In the genomic region with DNA sequence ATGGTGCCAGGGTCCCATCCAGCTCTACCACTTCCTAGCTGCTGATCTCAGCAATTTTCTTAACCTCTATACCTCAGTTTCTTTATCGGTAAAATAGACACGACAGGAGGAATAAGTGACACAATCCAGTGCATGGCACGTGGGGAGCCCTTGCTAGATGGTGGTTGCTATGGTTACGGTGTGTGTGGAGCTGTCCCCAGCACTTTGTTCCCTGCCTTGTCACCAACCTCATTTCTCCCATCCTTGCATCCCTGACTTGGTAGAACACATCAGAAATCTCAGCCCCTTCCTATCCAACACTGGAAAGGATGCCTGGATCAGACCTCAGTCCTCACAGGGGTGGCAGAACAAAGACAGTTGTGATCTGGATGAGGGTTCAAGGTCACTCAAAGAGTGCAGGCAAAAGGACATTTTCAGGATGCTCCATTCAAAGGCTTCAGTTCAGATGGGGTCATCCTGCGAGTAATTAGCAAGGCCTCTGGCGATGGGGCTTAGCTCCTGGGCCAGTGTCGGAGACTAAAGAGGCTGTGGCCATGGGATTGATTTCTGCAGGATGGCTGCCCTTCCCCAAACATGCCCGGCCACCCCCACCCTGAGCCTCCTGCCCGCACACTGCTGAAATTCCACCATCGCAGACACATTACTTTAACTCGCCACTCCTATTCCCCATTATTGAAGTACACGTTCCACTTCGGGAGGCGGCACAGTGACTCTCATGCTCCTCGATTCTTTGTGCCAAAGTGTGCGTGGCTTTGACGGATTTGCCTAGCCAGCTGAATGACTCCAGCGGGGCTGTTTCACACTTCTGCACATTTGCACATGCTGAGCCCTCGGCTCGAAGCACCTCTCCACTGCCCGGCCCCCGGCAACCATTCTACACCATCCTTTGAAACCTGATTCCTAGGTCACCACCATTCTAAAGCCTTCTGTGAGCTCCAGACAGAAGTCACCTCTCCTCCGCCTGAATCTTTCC, we compare ENCODE assay signal across 2 cellular contexts.
A peak's percentile ranks its signal among the peaks of the same experiment; 100 is the strongest.
TF ChIP-seq lines count a peak whose summit lies in the region.

No MANE protein-coding gene starts in this region.

TF ChIP-seq in K562, 482 proteins besides CTCF, POLR2A, EP300 and RAD21 (continued from another document and continues in another):
- TF ChIP-seq, protein P1, sequence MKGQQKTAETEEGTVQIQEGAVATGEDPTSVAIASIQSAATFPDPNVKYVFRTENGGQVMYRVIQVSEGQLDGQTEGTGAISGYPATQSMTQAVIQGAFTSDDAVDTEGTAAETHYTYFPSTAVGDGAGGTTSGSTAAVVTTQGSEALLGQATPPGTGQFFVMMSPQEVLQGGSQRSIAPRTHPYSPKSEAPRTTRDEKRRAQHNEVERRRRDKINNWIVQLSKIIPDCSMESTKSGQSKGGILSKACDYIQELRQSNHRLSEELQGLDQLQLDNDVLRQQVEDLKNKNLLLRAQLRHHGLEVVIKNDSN (CRISPR knock-in tag; IDR thresholded peaks at IDR 0.05) = peak; percentile 76
- peak; percentile 74; the same call in 1 of the 2 replicates for TF ChIP-seq BMI1 (IDR thresholded peaks at IDR 0.05; ENCODE audit: low read length)
- no peak for TF ChIP-seq ZFP1 (CRISPR knock-in tag; IDR thresholded peaks at IDR 0.05)
- TF ChIP-seq RFX1 (IDR thresholded peaks at IDR 0.05) = peak; percentile 98
- TF ChIP-seq HDAC1 (IDR thresholded peaks at IDR 0.05) = peak in 1 of 2 experiments; percentile 9; a peak in 1 of 4 replicates
- TF ChIP-seq, protein P2, sequence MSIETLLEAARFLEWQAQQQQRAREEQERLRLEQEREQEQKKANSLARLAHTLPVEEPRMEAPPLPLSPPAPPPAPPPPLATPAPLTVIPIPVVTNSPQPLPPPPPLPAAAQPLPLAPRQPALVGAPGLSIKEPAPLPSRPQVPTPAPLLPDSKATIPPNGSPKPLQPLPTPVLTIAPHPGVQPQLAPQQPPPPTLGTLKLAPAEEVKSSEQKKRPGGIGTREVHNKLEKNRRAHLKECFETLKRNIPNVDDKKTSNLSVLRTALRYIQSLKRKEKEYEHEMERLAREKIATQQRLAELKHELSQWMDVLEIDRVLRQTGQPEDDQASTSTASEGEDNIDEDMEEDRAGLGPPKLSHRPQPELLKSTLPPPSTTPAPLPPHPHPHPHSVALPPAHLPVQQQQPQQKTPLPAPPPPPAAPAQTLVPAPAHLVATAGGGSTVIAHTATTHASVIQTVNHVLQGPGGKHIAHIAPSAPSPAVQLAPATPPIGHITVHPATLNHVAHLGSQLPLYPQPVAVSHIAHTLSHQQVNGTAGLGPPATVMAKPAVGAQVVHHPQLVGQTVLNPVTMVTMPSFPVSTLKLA (conservative IDR thresholded peaks at IDR 0.05) = peak; percentile 65 to 71; a peak in 3 of 4 replicates
- TF ChIP-seq, protein P3, sequence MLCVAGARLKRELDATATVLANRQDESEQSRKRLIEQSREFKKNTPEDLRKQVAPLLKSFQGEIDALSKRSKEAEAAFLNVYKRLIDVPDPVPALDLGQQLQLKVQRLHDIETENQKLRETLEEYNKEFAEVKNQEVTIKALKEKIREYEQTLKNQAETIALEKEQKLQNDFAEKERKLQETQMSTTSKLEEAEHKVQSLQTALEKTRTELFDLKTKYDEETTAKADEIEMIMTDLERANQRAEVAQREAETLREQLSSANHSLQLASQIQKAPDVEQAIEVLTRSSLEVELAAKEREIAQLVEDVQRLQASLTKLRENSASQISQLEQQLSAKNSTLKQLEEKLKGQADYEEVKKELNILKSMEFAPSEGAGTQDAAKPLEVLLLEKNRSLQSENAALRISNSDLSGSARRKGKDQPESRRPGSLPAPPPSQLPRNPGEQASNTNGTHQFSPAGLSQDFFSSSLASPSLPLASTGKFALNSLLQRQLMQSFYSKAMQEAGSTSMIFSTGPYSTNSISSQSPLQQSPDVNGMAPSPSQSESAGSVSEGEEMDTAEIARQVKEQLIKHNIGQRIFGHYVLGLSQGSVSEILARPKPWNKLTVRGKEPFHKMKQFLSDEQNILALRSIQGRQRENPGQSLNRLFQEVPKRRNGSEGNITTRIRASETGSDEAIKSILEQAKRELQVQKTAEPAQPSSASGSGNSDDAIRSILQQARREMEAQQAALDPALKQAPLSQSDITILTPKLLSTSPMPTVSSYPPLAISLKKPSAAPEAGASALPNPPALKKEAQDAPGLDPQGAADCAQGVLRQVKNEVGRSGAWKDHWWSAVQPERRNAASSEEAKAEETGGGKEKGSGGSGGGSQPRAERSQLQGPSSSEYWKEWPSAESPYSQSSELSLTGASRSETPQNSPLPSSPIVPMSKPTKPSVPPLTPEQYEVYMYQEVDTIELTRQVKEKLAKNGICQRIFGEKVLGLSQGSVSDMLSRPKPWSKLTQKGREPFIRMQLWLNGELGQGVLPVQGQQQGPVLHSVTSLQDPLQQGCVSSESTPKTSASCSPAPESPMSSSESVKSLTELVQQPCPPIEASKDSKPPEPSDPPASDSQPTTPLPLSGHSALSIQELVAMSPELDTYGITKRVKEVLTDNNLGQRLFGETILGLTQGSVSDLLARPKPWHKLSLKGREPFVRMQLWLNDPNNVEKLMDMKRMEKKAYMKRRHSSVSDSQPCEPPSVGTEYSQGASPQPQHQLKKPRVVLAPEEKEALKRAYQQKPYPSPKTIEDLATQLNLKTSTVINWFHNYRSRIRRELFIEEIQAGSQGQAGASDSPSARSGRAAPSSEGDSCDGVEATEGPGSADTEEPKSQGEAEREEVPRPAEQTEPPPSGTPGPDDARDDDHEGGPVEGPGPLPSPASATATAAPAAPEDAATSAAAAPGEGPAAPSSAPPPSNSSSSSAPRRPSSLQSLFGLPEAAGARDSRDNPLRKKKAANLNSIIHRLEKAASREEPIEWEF (CRISPR knock-in tag; IDR thresholded peaks at IDR 0.05) = no peak
- TF ChIP-seq, protein P4, sequence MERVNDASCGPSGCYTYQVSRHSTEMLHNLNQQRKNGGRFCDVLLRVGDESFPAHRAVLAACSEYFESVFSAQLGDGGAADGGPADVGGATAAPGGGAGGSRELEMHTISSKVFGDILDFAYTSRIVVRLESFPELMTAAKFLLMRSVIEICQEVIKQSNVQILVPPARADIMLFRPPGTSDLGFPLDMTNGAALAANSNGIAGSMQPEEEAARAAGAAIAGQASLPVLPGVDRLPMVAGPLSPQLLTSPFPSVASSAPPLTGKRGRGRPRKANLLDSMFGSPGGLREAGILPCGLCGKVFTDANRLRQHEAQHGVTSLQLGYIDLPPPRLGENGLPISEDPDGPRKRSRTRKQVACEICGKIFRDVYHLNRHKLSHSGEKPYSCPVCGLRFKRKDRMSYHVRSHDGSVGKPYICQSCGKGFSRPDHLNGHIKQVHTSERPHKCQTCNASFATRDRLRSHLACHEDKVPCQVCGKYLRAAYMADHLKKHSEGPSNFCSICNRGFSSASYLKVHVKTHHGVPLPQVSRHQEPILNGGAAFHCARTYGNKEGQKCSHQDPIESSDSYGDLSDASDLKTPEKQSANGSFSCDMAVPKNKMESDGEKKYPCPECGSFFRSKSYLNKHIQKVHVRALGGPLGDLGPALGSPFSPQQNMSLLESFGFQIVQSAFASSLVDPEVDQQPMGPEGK (CRISPR knock-in tag; IDR thresholded peaks at IDR 0.05; ENCODE audit: borderline replicate concordance) = no peak
- no peak for TF ChIP-seq ADNP (tag; IDR thresholded peaks at IDR 0.05)
- peak; percentile 45 for TF ChIP-seq MAFF (IDR thresholded peaks at IDR 0.05; ENCODE audit: low read length)
- TF ChIP-seq CSDE1 (IDR thresholded peaks at IDR 0.05) = peak in 1 of 2 experiments; percentile 80; a peak in 2 of 4 replicates
- TF ChIP-seq ZNF316 (IDR thresholded peaks at IDR 0.05) = peak; percentile 82
- TF ChIP-seq MIER1 (IDR thresholded peaks at IDR 0.05; ENCODE audit: low read depth) = peak; percentile 45; the same call in 1 of the 2 replicates
- no peak for TF ChIP-seq ZNF217 (CRISPR knock-in tag; IDR thresholded peaks at IDR 0.05)
- peak; percentile 68 for TF ChIP-seq BHLHE40 (IDR thresholded peaks at IDR 0.05; ENCODE audit: low read length)
- TF ChIP-seq EHMT2 (IDR thresholded peaks at IDR 0.05) = 0 out of 2 replicates have a peak, but pooled peaks have one; percentile 38
- peak in 1 of 2 experiments; percentile 62; a peak in 1 of 4 replicates for TF ChIP-seq SIN3A (IDR thresholded peaks at IDR 0.05; ENCODE audit: borderline replicate concordance in 2 of 2, control insufficient read depth in 1 of 2, low read depth in 2 of 2, low read length in 2 of 2)
- peak; percentile 54 for TF ChIP-seq ESRRA (IDR thresholded peaks at IDR 0.05; ENCODE audit: borderline replicate concordance, low read depth)

TF ChIP-seq in neural cell, 6 proteins besides CTCF, POLR2A, EP300 and RAD21 (continued from another document):
- TF ChIP-seq, protein P5, sequence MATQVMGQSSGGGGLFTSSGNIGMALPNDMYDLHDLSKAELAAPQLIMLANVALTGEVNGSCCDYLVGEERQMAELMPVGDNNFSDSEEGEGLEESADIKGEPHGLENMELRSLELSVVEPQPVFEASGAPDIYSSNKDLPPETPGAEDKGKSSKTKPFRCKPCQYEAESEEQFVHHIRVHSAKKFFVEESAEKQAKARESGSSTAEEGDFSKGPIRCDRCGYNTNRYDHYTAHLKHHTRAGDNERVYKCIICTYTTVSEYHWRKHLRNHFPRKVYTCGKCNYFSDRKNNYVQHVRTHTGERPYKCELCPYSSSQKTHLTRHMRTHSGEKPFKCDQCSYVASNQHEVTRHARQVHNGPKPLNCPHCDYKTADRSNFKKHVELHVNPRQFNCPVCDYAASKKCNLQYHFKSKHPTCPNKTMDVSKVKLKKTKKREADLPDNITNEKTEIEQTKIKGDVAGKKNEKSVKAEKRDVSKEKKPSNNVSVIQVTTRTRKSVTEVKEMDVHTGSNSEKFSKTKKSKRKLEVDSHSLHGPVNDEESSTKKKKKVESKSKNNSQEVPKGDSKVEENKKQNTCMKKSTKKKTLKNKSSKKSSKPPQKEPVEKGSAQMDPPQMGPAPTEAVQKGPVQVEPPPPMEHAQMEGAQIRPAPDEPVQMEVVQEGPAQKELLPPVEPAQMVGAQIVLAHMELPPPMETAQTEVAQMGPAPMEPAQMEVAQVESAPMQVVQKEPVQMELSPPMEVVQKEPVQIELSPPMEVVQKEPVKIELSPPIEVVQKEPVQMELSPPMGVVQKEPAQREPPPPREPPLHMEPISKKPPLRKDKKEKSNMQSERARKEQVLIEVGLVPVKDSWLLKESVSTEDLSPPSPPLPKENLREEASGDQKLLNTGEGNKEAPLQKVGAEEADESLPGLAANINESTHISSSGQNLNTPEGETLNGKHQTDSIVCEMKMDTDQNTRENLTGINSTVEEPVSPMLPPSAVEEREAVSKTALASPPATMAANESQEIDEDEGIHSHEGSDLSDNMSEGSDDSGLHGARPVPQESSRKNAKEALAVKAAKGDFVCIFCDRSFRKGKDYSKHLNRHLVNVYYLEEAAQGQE (IDR thresholded peaks at IDR 0.05; ENCODE audit: borderline replicate concordance) = peak; percentile 58
- TF ChIP-seq MXI1 (conservative IDR thresholded peaks at IDR 0.05; ENCODE audit: poor library complexity, severe bottlenecking) = peak; percentile 65
